ENCODE assay signal across 1 cellular context in the genomic region with DNA sequence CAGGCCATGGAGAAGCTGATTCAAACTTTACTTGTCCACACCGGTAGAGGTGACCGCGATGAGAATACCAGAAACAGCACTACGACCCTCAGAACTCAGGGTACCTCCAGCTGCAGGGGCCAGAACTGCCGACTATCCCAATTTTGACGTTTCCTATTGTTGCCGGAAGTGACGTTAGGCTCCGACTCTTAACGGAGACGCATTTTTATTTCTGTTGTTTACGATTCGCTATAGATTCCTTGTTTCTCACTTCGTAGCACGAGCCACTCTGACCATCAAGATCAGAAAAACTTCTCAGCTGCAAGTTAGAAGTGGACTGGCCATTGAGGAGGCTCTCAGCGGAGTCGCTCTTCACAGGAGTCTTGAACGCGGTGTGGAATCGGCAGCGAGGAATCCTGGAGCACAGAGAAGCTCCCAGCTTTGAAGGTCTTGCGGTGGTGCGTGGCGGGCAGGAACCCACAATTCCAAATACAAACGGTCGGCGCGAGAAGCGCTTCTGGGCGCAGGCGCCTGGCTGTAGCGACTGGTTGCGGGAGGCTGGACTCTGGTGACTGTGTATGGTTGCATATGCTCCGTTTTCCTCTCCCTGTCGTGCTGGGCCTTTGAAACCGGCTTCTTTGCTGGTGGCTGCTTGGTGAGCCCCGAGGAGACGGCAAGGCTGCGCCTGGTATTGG.
A peak's percentile ranks its signal among the peaks of the same experiment; 100 is the strongest.
TF ChIP-seq lines count a peak whose summit lies in the region.

Gene CEP44, plus strand, starts transcription at position 405 of the 674 bp plus-strand sequence. CDS start 15,211 bp downstream, outside the sequence.
A gene with protein sequence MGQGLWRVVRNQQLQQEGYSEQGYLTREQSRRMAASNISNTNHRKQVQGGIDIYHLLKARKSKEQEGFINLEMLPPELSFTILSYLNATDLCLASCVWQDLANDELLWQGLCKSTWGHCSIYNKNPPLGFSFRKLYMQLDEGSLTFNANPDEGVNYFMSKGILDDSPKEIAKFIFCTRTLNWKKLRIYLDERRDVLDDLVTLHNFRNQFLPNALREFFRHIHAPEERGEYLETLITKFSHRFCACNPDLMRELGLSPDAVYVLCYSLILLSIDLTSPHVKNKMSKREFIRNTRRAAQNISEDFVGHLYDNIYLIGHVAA (minus strand): TSS at position 161 of the 674 bp plus-strand sequence. CDS start 20,575 bp downstream, outside the sequence.

TF ChIP-seq in K562, 482 proteins besides CTCF, POLR2A, EP300 and RAD21 (continued from another document and continues in another):
- TF ChIP-seq ZBTB26 (CRISPR knock-in tag; IDR thresholded peaks at IDR 0.05) (no peak), NRF1 (conservative IDR thresholded peaks at IDR 0.05 in 1 of 2, IDR thresholded peaks at IDR 0.05 in 1 of 2) (peak; percentile 88 to 90), KLF10 (CRISPR knock-in tag; IDR thresholded peaks at IDR 0.05) (no peak), FOXA1 (IDR thresholded peaks at IDR 0.05; ENCODE audit: borderline replicate concordance) (no peak), ATF6 (CRISPR knock-in tag; IDR thresholded peaks at IDR 0.05) (no peak; the same call in 1 of the 2 replicates), TEAD4 (IDR thresholded peaks at IDR 0.05; ENCODE audit: low read length) (no peak; the same call in 1 of the 2 replicates), TEAD4 (CRISPR knock-in tag; IDR thresholded peaks at IDR 0.05; ENCODE audit: borderline replicate concordance) (no peak), GABPA (tag; conservative IDR thresholded peaks at IDR 0.05; ENCODE audit: low read depth) (peak; percentile 96), TAF7 (tag; IDR thresholded peaks at IDR 0.05) (0 out of 2 replicates have a peak, but pooled peaks have one; percentile 49), TRIM28 (IDR thresholded peaks at IDR 0.05) (peak; percentile 74; the same call in 1 of the 2 replicates), HDGF (IDR thresholded peaks at IDR 0.05) (no peak), ETS2 (tag; IDR thresholded peaks at IDR 0.05; ENCODE audit: borderline replicate concordance, poor library complexity, severe bottlenecking) (no peak), ZNF551 (CRISPR knock-in tag; IDR thresholded peaks at IDR 0.05) (no peak), ZNF639 (CRISPR knock-in tag; conservative IDR thresholded peaks at IDR 0.05 in 1 of 2, IDR thresholded peaks at IDR 0.05 in 1 of 2) (peak in 1 of 2 experiments; percentile 54; a peak in 1 of 4 replicates), MYBL2 (IDR thresholded peaks at IDR 0.05; ENCODE audit: low read depth) (peak; percentile 98), MYBL2 (CRISPR knock-in tag; IDR thresholded peaks at IDR 0.05; ENCODE audit: borderline replicate concordance) (no peak), SETDB1 (IDR thresholded peaks at IDR 0.05; ENCODE audit: low read length) (no peak), CREB3L1 (IDR thresholded peaks at IDR 0.05; ENCODE audit: borderline replicate concordance, low read depth) (peak; percentile 95), NR4A1 (CRISPR knock-in tag; IDR thresholded peaks at IDR 0.05) (no peak), NR4A1 (tag; IDR thresholded peaks at IDR 0.05) (no peak), ZNF589 (CRISPR knock-in tag; IDR thresholded peaks at IDR 0.05; ENCODE audit: low read depth) (0 out of 2 replicates have a peak, but pooled peaks have one; percentile 24), GTF3C2 (IDR thresholded peaks at IDR 0.05; ENCODE audit: borderline replicate concordance, extremely low read depth, insufficient read length) (no peak), ASH1L (IDR thresholded peaks at IDR 0.05; ENCODE audit: borderline replicate concordance, low read depth, partially characterized antibody) (no peak), MBD1 (CRISPR knock-in tag; IDR thresholded peaks at IDR 0.05) (no peak), ZNF431 (CRISPR knock-in tag; IDR thresholded peaks at IDR 0.05) (0 out of 2 replicates have a peak, but pooled peaks have one; percentile 19), EP400 (IDR thresholded peaks at IDR 0.05) (peak; percentile 99), ZBTB11 (CRISPR knock-in tag; IDR thresholded peaks at IDR 0.05) (peak in 1 of 3 experiments; percentile 74; a peak in 2 of 6 replicates), TAF9B (IDR thresholded peaks at IDR 0.05; ENCODE audit: partially characterized antibody) (peak; percentile 88)
- TF ChIP-seq, protein P1, sequence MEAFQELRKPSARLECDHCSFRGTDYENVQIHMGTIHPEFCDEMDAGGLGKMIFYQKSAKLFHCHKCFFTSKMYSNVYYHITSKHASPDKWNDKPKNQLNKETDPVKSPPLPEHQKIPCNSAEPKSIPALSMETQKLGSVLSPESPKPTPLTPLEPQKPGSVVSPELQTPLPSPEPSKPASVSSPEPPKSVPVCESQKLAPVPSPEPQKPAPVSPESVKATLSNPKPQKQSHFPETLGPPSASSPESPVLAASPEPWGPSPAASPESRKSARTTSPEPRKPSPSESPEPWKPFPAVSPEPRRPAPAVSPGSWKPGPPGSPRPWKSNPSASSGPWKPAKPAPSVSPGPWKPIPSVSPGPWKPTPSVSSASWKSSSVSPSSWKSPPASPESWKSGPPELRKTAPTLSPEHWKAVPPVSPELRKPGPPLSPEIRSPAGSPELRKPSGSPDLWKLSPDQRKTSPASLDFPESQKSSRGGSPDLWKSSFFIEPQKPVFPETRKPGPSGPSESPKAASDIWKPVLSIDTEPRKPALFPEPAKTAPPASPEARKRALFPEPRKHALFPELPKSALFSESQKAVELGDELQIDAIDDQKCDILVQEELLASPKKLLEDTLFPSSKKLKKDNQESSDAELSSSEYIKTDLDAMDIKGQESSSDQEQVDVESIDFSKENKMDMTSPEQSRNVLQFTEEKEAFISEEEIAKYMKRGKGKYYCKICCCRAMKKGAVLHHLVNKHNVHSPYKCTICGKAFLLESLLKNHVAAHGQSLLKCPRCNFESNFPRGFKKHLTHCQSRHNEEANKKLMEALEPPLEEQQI (IDR thresholded peaks at IDR 0.05), result peak; percentile 85
- TF ChIP-seq, protein P2, sequence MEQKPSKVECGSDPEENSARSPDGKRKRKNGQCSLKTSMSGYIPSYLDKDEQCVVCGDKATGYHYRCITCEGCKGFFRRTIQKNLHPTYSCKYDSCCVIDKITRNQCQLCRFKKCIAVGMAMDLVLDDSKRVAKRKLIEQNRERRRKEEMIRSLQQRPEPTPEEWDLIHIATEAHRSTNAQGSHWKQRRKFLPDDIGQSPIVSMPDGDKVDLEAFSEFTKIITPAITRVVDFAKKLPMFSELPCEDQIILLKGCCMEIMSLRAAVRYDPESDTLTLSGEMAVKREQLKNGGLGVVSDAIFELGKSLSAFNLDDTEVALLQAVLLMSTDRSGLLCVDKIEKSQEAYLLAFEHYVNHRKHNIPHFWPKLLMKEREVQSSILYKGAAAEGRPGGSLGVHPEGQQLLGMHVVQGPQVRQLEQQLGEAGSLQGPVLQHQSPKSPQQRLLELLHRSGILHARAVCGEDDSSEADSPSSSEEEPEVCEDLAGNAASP (IDR thresholded peaks at IDR 0.05), result no peak
- TF ChIP-seq, protein P3, sequence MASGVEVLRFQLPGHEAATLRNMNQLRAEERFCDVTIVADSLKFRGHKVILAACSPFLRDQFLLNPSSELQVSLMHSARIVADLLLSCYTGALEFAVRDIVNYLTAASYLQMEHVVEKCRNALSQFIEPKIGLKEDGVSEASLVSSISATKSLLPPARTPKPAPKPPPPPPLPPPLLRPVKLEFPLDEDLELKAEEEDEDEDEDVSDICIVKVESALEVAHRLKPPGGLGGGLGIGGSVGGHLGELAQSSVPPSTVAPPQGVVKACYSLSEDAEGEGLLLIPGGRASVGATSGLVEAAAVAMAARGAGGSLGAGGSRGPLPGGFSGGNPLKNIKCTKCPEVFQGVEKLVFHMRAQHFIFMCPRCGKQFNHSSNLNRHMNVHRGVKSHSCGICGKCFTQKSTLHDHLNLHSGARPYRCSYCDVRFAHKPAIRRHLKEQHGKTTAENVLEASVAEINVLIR (CRISPR knock-in tag; IDR thresholded peaks at IDR 0.05), result peak; percentile 91
